In the genomic region with DNA sequence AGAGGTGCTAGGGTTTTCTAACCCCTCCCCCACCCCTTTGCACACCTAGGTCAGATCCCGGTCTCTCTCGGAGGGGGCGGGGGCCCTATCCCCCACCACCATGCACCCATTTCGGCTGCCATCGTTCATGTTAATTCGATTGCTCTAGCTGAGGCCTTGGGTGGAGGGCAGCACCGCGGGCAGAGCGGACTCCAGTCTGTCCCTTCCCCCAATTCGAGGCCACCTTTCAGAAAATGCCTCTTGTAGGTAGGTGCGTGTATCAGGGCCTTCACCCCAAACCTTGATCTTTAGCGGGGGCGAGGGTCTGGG, we compare ENCODE assay signal across 9 cellular contexts. TPM values are rescaled to one million over a fixed set of nuclear protein-coding genes. Genes with fewer than 3 reads are reported as not detected.
DNase-seq lines count a peak whose midpoint lies in the region; ATAC-seq and TF ChIP-seq lines count a peak whose summit lies in the region.
"Had no signal": no experiment of that assay in that cellular context is flagged by ENCODE, and none has a peak within 500 bp of the region (broad histone marks: within the 10 kb centered on the region; RNA-seq: fewer than 3 reads in every experiment).

No MANE protein-coding gene starts in this region.

- H3K9me3 Mint-ChIP-seq in Calu3 (ENCODE audit: low read depth, unreplicated experiment) (no peaks in the 10 kb centered on the region), progenitor cell of endocrine pancreas (ENCODE audit: low read depth) (no peaks in the 10 kb centered on the region)

- ATAC-seq in RWPE2 (ENCODE audit: low read depth): no peak
- no peak for ATAC-seq in GM18870 (IDR thresholded peaks at IDR 0.05; ENCODE audit: unreplicated experiment)
- no peak for ATAC-seq in HG02610 (IDR thresholded peaks at IDR 0.05; ENCODE audit: unreplicated experiment)
- no peak for ATAC-seq in GM21381 (IDR thresholded peaks at IDR 0.05; ENCODE audit: unreplicated experiment)

- peak overlapping the region; percentile 31 for H3K4me3 Mint-ChIP-seq in Calu3 (ENCODE audit: low read depth, unreplicated experiment)
- peak overlapping the region; percentile 42 for H3K4me3 Mint-ChIP-seq in progenitor cell of endocrine pancreas (ENCODE audit: low read depth)

- CTCF ChIA-PET in Calu3 (lab: Charles Lee): interaction anchor here (0.7 to 2.0 kb wide), 3 partner anchors 11 to 69 kb away, joined by 3 to 15 read pairs (median 6); no protein-coding TSS in a partner anchor

- no peak for DNase-seq in Calu3
- no peak for DNase-seq in RWPE2 (ENCODE audit: low spot score)
- no peak for DNase-seq in fibroblast of the aortic adventitia (ENCODE audit: low read depth)
- DNase-seq in progenitor cell of endocrine pancreas (ENCODE audit: low spot score, unreplicated experiment): no peak
- no peak for DNase-seq in islet precursor cell

- H3K4me1 Mint-ChIP-seq in Calu3 (ENCODE audit: low read depth, unreplicated experiment) (peaks cover 18% of the 10 kb centered on the region), progenitor cell of endocrine pancreas (ENCODE audit: low read depth) (peaks cover 17% of the 10 kb centered on the region)

- no peak overlapping the region for H3K27ac ChIP-seq in RWPE2 (ENCODE audit: poor library complexity, severe bottlenecking)

- peak overlapping the region; percentile 23 for H3K4me3 ChIP-seq in RWPE2 (ENCODE audit: severe bottlenecking)
- H3K4me3 ChIP-seq in fibroblast of the aortic adventitia (ENCODE audit: low read depth, low read length): peak overlapping the region; percentile 54

- H3K27me3 ChIP-seq in RWPE2 (ENCODE audit: insufficient read depth, poor library complexity, severe bottlenecking): no peaks in the 10 kb centered on the region

- peaks cover 39% of the 10 kb centered on the region for H3K36me3 Mint-ChIP-seq in Calu3 (ENCODE audit: insufficient read depth, unreplicated experiment)
- peaks cover 12% of the 10 kb centered on the region for H3K36me3 Mint-ChIP-seq in progenitor cell of endocrine pancreas (ENCODE audit: insufficient read depth)

- TF ChIP-seq CTCF in Calu3 (IDR thresholded peaks at IDR 0.05; ENCODE audit: unreplicated experiment): no peak
- TF ChIP-seq CTCF in RWPE2 (IDR thresholded peaks at IDR 0.05; ENCODE audit: poor library complexity, severe bottlenecking): no peak
- TF ChIP-seq CTCF in fibroblast of the aortic adventitia (IDR thresholded peaks at IDR 0.05; ENCODE audit: insufficient read depth, low read length): no peak
- no peak for TF ChIP-seq CTCF in progenitor cell of endocrine pancreas (IDR thresholded peaks at IDR 0.05; ENCODE audit: unreplicated experiment)

- no peaks in the 10 kb centered on the region for H3K4me1 ChIP-seq in RWPE2 (ENCODE audit: insufficient read depth, poor library complexity, severe bottlenecking)

- intact Hi-C loops in Calu3 (cut with micrococcal nuclease; ENCODE audit: unreplicated experiment): no loop called here

- H3K27ac Mint-ChIP-seq in Calu3 (ENCODE audit: unreplicated experiment): no peak overlapping the region
- no peak overlapping the region for H3K27ac Mint-ChIP-seq in progenitor cell of endocrine pancreas

- BruUV-seq in Calu3 (replicated peaks; lab: Mats Ljungman, UMichigan): no TSS peak

- H3K9me3 ChIP-seq in RWPE2 (ENCODE audit: severe bottlenecking): no peaks in the 10 kb centered on the region

- H3K27me3 Mint-ChIP-seq in Calu3 (ENCODE audit: unreplicated experiment) (peaks cover 44% of the 10 kb centered on the region), progenitor cell of endocrine pancreas (peaks cover 16% of the 10 kb centered on the region)

- H3K36me3 ChIP-seq in RWPE2 (ENCODE audit: low read depth): no peaks in the 10 kb centered on the region

RNA-seq across cellular contexts. Expression of a gene that starts 6.8 kb away (rescaled TPM):
- 12.6 and 13.9 TPM in 2 replicates for total RNA-seq in Calu3 (2022)
- total RNA-seq in fibroblast of the aortic adventitia (ENCODE audit: low replicate concordance): 2.4 and 5.3 TPM in 2 replicates
- total RNA-seq in progenitor cell of endocrine pancreas: 45.5 and 46.8 TPM in 2 replicates

RNA-seq across cellular contexts. Expression of a gene that starts 8.3 kb away (rescaled TPM):
- total RNA-seq in Calu3 (2022) (1.7 and 3.4 TPM in 2 replicates), fibroblast of the aortic adventitia (ENCODE audit: low replicate concordance) (0.90 TPM in 1 of 2 replicates, not detected in the other), progenitor cell of endocrine pancreas (9.0 and 10.5 TPM in 2 replicates)

RNA-seq across cellular contexts. Expression of a gene that starts 19.2 kb away (rescaled TPM):
- total RNA-seq in Calu3 (2022): 99.1 and 103 TPM in 2 replicates
- total RNA-seq in fibroblast of the aortic adventitia (ENCODE audit: low replicate concordance): 39.0 and 69.9 TPM in 2 replicates
- total RNA-seq in progenitor cell of endocrine pancreas: 20.9 and 22.1 TPM in 2 replicates

RNA-seq across cellular contexts. Expression of a gene that starts 36.7 kb away (rescaled TPM):
- total RNA-seq in Calu3 (2022) (0.17 TPM in 1 of 2 replicates, not detected in the other), fibroblast of the aortic adventitia (ENCODE audit: low replicate concordance) (not detected in 2 replicates), progenitor cell of endocrine pancreas (not detected in 2 replicates)
- total RNA-seq: occipital lobe had no signal

RNA-seq across cellular contexts. Expression of a gene that starts 36.8 kb away (rescaled TPM):
- total RNA-seq in Calu3 (2022): 1.4 and 1.5 TPM in 2 replicates
- 0.09 TPM in 1 of 2 replicates, not detected in the other for total RNA-seq in fibroblast of the aortic adventitia (ENCODE audit: low replicate concordance)
- 2.2 TPM in 2 replicates for total RNA-seq in progenitor cell of endocrine pancreas
